14 cellular contexts compared by ENCODE assay signal in the genomic region with DNA sequence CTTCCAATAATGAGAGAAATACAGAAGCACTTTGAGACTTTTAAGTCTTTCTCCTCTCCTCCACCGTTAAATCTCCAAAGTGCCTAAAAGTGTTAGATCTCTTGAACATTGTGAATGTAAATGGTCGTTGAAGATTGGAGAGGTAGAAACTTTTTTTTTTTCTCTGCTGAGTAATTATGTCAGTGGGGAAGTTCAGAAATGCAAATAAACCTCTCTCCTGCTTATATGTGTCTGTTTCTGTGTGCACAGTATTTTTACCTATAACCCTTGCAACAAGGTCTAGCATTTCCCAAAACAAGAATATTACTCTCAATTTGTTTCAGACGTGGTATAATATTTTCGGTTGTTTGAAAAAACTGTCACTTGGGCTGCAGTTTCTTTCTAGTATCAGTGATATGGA.
"Had no signal": no experiment of that assay in that cellular context is flagged by ENCODE, and none has a peak within 500 bp of the region (broad histone marks: within the 10 kb centered on the region; RNA-seq: fewer than 3 reads in every experiment).

No MANE protein-coding gene starts in this region.

- ATAC-seq: activated naive CD4-positive, alpha-beta T cell treated with anti-CD3 and anti-CD28 coated beads, Interleukin-2, amount 50 U/mL, for 72 hours; effector memory CD8-positive, alpha-beta T cell; gastroesophageal sphincter; stimulated activated naive CD8-positive, alpha-beta T cell treated with anti-CD3 and anti-CD28 coated beads, Interleukin-15, amount 100 ng/mL, for 72 hours; upper lobe of right lung had no signal

- H3K27ac ChIP-seq: epithelial cell of prostate, gastroesophageal sphincter, testis, upper lobe of right lung had no signal

- H3K4me1 ChIP-seq: testis, upper lobe of right lung had no signal

- H3K4me3 ChIP-seq: gastroesophageal sphincter, testis, upper lobe of right lung had no signal

- H3K36me3 ChIP-seq: gastroesophageal sphincter, upper lobe of right lung had no signal

- H3K9me3 ChIP-seq: gastroesophageal sphincter, testis, upper lobe of right lung had no signal

- H3K27me3 ChIP-seq: gastroesophageal sphincter, testis, upper lobe of right lung had no signal

- DNase-seq: activated effector memory CD4-positive, alpha-beta T cell treated with anti-CD3 and anti-CD28 coated beads, Interleukin-2, amount 50 U/mL, for 16 hours; activated T-cell treated with anti-CD3 and anti-CD28 coated beads, Interleukin-2, amount 50 U/mL, for 24 hours; amygdala; cerebellar nuclear complex; effector memory CD8-positive, alpha-beta T cell; posterior cingulate gyrus; stimulated activated CD4-positive, alpha-beta T cell treated with anti-CD3 and anti-CD28 coated beads, Interleukin-15, amount 100 ng/mL, for 24 hours; stimulated activated CD4-positive, alpha-beta T cell treated with anti-CD3 and anti-CD28 coated beads, Interleukin-4, amount 100 ng/mL, for 24 hours; stimulated activated naive CD8-positive, alpha-beta T cell treated with anti-CD3 and anti-CD28 coated beads, Interleukin-15, amount 100 ng/mL, for 72 hours; testis; upper lobe of right lung had no signal
